30 cellular contexts compared by ENCODE assay signal in genomic region chr10:112990271-112990670, GRCh38. TPM values are rescaled to one million over a fixed set of nuclear protein-coding genes. Genes with fewer than 3 reads are reported as not detected.
A peak's percentile ranks its signal among the peaks of the same experiment; 100 is the strongest.
DNase-seq lines count a peak whose midpoint lies in the region; ATAC-seq and TF ChIP-seq lines count a peak whose summit lies in the region.
"Had no signal": no experiment of that assay in that cellular context is flagged by ENCODE, and none has a peak within 500 bp of the region (broad histone marks: within the 10 kb centered on the region; RNA-seq: fewer than 3 reads in every experiment).

No MANE protein-coding gene starts in this region.

- H2AFZ ChIP-seq in H9 (ENCODE audit: low read length), result no peak overlapping the region
- H2AFZ ChIP-seq: neural progenitor cell had no signal

- no peak overlapping the region for H3K56ac ChIP-seq in H9 (ENCODE audit: insufficient read length, low read depth, low read length)

- no peak overlapping the region for H2BK120ac ChIP-seq in H9 (ENCODE audit: low read depth, low read length, poor library complexity, severe bottlenecking)

- peaks cover 7 to 37% (median 29%) of the 10 kb centered on the region in 3 experiments; a peak in 6 of 7 replicates for H3K36me3 Mint-ChIP-seq in H9 (ENCODE audit: insufficient read depth in 1 of 3, low read depth in 3 of 3)
- peaks cover 4% of the 10 kb centered on the region for H3K36me3 Mint-ChIP-seq in chondrocyte (ENCODE audit: low read depth)
- H3K36me3 Mint-ChIP-seq in osteocyte (ENCODE audit: unreplicated experiment), result peaks cover 22% of the 10 kb centered on the region
- H3K36me3 Mint-ChIP-seq: activated CD8-positive, alpha-beta memory T cell treated with anti-CD3 and anti-CD28 coated beads, Interleukin-2, amount 10 ng/mL, durations not matched to agents 7 days and 5 days; CD8-positive, alpha-beta T cell had no signal

- H2AK5ac ChIP-seq in H9 (ENCODE audit: insufficient read length, low read length), result no peak overlapping the region

- H3K23ac ChIP-seq in H9 (ENCODE audit: insufficient read length, low read depth, low read length), result no peak overlapping the region

- 0 out of 2 replicates have a peak, but pooled peaks cover 3% of the 10 kb centered on the region for H3K36me3 ChIP-seq in RWPE2 (ENCODE audit: low read depth)
- H3K36me3 ChIP-seq: left ventricle myocardium inferior, neural progenitor cell, thyroid gland, vagina had no signal

- no peak overlapping the region for H2BK20ac ChIP-seq in H9 (ENCODE audit: low read depth, low read length, poor library complexity, severe bottlenecking)

- no peak overlapping the region for H3K14ac ChIP-seq in H9 (ENCODE audit: insufficient read depth, low read length)

- no peak overlapping the region for H2BK5ac ChIP-seq in H9 (ENCODE audit: insufficient read length, low read length)

- peaks cover 57 to 64% of the 10 kb centered on the region in 2 experiments for H3K4me1 Mint-ChIP-seq in H9
- peaks cover 74% of the 10 kb centered on the region for H3K4me1 Mint-ChIP-seq in chondrocyte (ENCODE audit: low read depth)
- H3K4me1 Mint-ChIP-seq in osteocyte (ENCODE audit: unreplicated experiment), result peaks cover 73% of the 10 kb centered on the region

- H3K4me3 Mint-ChIP-seq in H9 (no peak overlapping the region), chondrocyte (ENCODE audit: unreplicated experiment) (no peak overlapping the region), osteocyte (ENCODE audit: unreplicated experiment) (no peak overlapping the region)
- H3K4me3 Mint-ChIP-seq: activated CD8-positive, alpha-beta memory T cell treated with anti-CD3 and anti-CD28 coated beads, Interleukin-2, amount 10 ng/mL, durations not matched to agents 7 days and 5 days; activated T-cell treated with anti-CD3 and anti-CD28 coated beads, Interleukin-2, amount 50 U/mL, for 4 hours; B cell; brain; CD8-positive, alpha-beta T cell; neural progenitor cell had no signal

- H3K79me1 ChIP-seq in H9 (ENCODE audit: insufficient read depth, low read depth, low read length, poor library complexity, severe bottlenecking), result peaks cover 7% of the 10 kb centered on the region

- no peak overlapping the region for H3T11ph ChIP-seq in H9 (ENCODE audit: low read length)

- no peak overlapping the region for H2BK12ac ChIP-seq in H9 (ENCODE audit: insufficient read length, low read depth, low read length)

- H3K4me1 ChIP-seq in H9 (ENCODE audit: insufficient read depth, low read length), result peaks cover 8% of the 10 kb centered on the region; the same call in 1 of the 2 replicates
- H3K4me1 ChIP-seq in RWPE2 (ENCODE audit: insufficient read depth, poor library complexity, severe bottlenecking), result peaks cover 46% of the 10 kb centered on the region

- no peaks in the 10 kb centered on the region for H3K27me3 ChIP-seq in H9 (ENCODE audit: insufficient read depth, low read length)
- H3K27me3 ChIP-seq in RWPE2 (ENCODE audit: insufficient read depth, poor library complexity, severe bottlenecking), result no peaks in the 10 kb centered on the region
- H3K27me3 ChIP-seq: neural progenitor cell, thyroid gland, vagina had no signal

- no peaks in the 10 kb centered on the region for H4K20me1 ChIP-seq in H9 (ENCODE audit: control insufficient read depth, insufficient read depth, insufficient read length)

- H4K5ac ChIP-seq in H9 (ENCODE audit: insufficient read length, low read depth, low read length), result no peak overlapping the region

- H3K9ac ChIP-seq in H9 (ENCODE audit: extremely low read depth, insufficient read length, low read length), result no peak overlapping the region
- H3K9ac ChIP-seq: neural progenitor cell had no signal

- H4K8ac ChIP-seq in H9 (replicated peaks; ENCODE audit: insufficient read length, low read depth, low read length), result no peak overlapping the region

- peak overlapping the region in 2 of 3 experiments; percentile 28 to 58; a peak in 2 of 7 replicates for H3K27ac Mint-ChIP-seq in H9
- peak overlapping the region; percentile 54 for H3K27ac Mint-ChIP-seq in chondrocyte (ENCODE audit: unreplicated experiment)
- H3K27ac Mint-ChIP-seq in osteocyte (ENCODE audit: unreplicated experiment), result peak overlapping the region; percentile 34
- H3K27ac Mint-ChIP-seq: activated CD8-positive, alpha-beta memory T cell treated with anti-CD3 and anti-CD28 coated beads, Interleukin-2, amount 10 ng/mL, durations not matched to agents 7 days and 5 days; B cell; CD8-positive, alpha-beta T cell; neural progenitor cell had no signal

- H3K4ac ChIP-seq in H9 (ENCODE audit: low read depth, low read length), result no peak overlapping the region

- no peak for TF ChIP-seq CTCF in H9 (conservative IDR thresholded peaks at IDR 0.05)
- no peak for TF ChIP-seq CTCF in RWPE2 (IDR thresholded peaks at IDR 0.05; ENCODE audit: poor library complexity, severe bottlenecking)
- no peak for TF ChIP-seq CTCF in chondrocyte (IDR thresholded peaks at IDR 0.05)
- TF ChIP-seq CTCF in osteocyte (IDR thresholded peaks at IDR 0.05), result no peak
- TF ChIP-seq CTCF in GM10266 (IDR thresholded peaks at IDR 0.05; ENCODE audit: control insufficient read depth, insufficient read depth, low read depth, missing control alignments), result no peak

- no peaks in the 10 kb centered on the region for H3K27me3 Mint-ChIP-seq in H9 (ENCODE audit: low read depth)
- no peaks in the 10 kb centered on the region for H3K27me3 Mint-ChIP-seq in chondrocyte (ENCODE audit: low read depth)
- H3K27me3 Mint-ChIP-seq in osteocyte (ENCODE audit: unreplicated experiment), result no peaks in the 10 kb centered on the region
- H3K27me3 Mint-ChIP-seq: brain had no signal

- H3K9me3 Mint-ChIP-seq in H9 (no peaks in the 10 kb centered on the region), chondrocyte (ENCODE audit: low read depth) (no peaks in the 10 kb centered on the region), osteocyte (ENCODE audit: unreplicated experiment) (no peaks in the 10 kb centered on the region)
- H3K9me3 Mint-ChIP-seq: activated T-cell treated with anti-CD3 and anti-CD28 coated beads, Interleukin-2, amount 50 U/mL, for 4 hours; CD8-positive, alpha-beta T cell; neural progenitor cell had no signal

- no peak for DNase-seq in H9
- DNase-seq in RWPE2 (ENCODE audit: low spot score), result no peak
- DNase-seq in chondrocyte (ENCODE audit: low spot score), result no peak
- no peak for DNase-seq in osteocyte (ENCODE audit: extremely low spot score, unreplicated experiment)
- DNase-seq in NCI-H2107 treated with DMSO at 0.1 percent for 48 hours (lab: John Stamatoyannopoulos, UW; ENCODE audit: unreplicated experiment), result no peak
- DNase-seq in germinal center (ENCODE audit: low spot score), result no peak
- no peak for DNase-seq in GM10266 (ENCODE audit: extremely low spot score)
- DNase-seq: ACHN; activated CD4-positive, CD25-positive, alpha-beta regulatory T cell; activated CD8-positive, alpha-beta memory T cell treated with anti-CD3 and anti-CD28 coated beads, Interleukin-2, amount 10 ng/mL, durations not matched to agents 7 days and 5 days; activated naive CD4-positive, alpha-beta T cell; activated T-cell treated with anti-CD3 and anti-CD28 coated beads, Interleukin-2, amount 50 U/mL, for 4 hours; CD8-positive, alpha-beta T cell; DMS 273 treated with DMSO at 0.1 percent for 48 hours; glutamatergic neuron; H7; Karpas-422; left ventricle myocardium inferior; NCI-H446 treated with DMSO at 0.1 percent for 48 hours; NCI-H774; right cardiac atrium; spleen; T-helper 1 cell; thyroid gland had no signal

- H3K27ac ChIP-seq in H9 (ENCODE audit: insufficient read length, low read depth, low read length), result no peak overlapping the region
- H3K27ac ChIP-seq in RWPE2 (ENCODE audit: poor library complexity, severe bottlenecking), result peak overlapping the region; percentile 75
- H3K27ac ChIP-seq: left ventricle myocardium inferior, neural progenitor cell, spleen, thyroid gland, vagina had no signal

- H3K18ac ChIP-seq in H9 (ENCODE audit: insufficient read length, low read depth, low read length), result no peak overlapping the region

- no peaks in the 10 kb centered on the region for H3K23me2 ChIP-seq in H9 (ENCODE audit: insufficient read length, low read depth, low read length, poor library complexity, severe bottlenecking)

- ATAC-seq in RWPE2 (ENCODE audit: low read depth) (peak; percentile 19; the same call in 2 of the 3 replicates), HG02981 (IDR thresholded peaks at IDR 0.05; ENCODE audit: unreplicated experiment) (no peak)
- ATAC-seq: activated CD8-positive, alpha-beta memory T cell treated with anti-CD3 and anti-CD28 coated beads, Interleukin-2, amount 10 ng/mL, durations not matched to agents 7 days and 5 days; activated T-cell treated with anti-CD3 and anti-CD28 coated beads, Interleukin-2, amount 50 U/mL, for 4 hours; CD8-positive, alpha-beta T cell; HepG2; right cardiac atrium had no signal

- no peak overlapping the region for H4K91ac ChIP-seq in H9 (ENCODE audit: insufficient read length, low read depth, low read length)

- no peaks in the 10 kb centered on the region for H3K9me3 ChIP-seq in H9 (ENCODE audit: control insufficient read depth, low read depth, low read length)
- H3K9me3 ChIP-seq in RWPE2 (ENCODE audit: severe bottlenecking), result no peaks in the 10 kb centered on the region
- H3K9me3 ChIP-seq: left ventricle myocardium inferior, spleen, thyroid gland, vagina had no signal

- H2BK15ac ChIP-seq in H9 (ENCODE audit: low read depth, low read length), result no peak overlapping the region

- no CpG with 5 or more reads among the region's 8 CpGs for WGBS in H9 (ENCODE audit: extremely low coverage, insufficient read length, low lambda C conversion rate)

- H3K4me2 ChIP-seq in H9 (ENCODE audit: insufficient read depth, insufficient read length, low read length), result no peak overlapping the region
- H3K4me2 ChIP-seq: neural progenitor cell had no signal

- no peak overlapping the region for H3K4me3 ChIP-seq in RWPE2 (ENCODE audit: severe bottlenecking)
- H3K4me3 ChIP-seq: left ventricle myocardium inferior, neural progenitor cell, spleen, thyroid gland, vagina had no signal

- peaks cover 20% of the 10 kb centered on the region; the same call in 1 of the 2 replicates for H3K79me2 ChIP-seq in H9 (ENCODE audit: insufficient read depth, low read length)

RNA-seq across cellular contexts. Expression of gene TCF7L2, which starts 40.2 kb away (rescaled TPM):
- total RNA-seq in H9 (2021), result 71.1 and 73.0 TPM in 2 replicates
- total RNA-seq in chondrocyte, result 30.9 to 42.3 TPM (median 34.4 TPM) in 3 replicates
- 86.9 and 88.2 TPM in 2 replicates for total RNA-seq in osteocyte
